18 cellular contexts compared by ENCODE assay signal in genomic region chr11:69121621-69122336, GRCh38. TPM values are rescaled to one million over a fixed set of nuclear protein-coding genes. Genes with fewer than 3 reads are reported as not detected.
DNase-seq lines count a peak whose midpoint lies in the region; ATAC-seq and TF ChIP-seq lines count a peak whose summit lies in the region.
"Had no signal": no experiment of that assay in that cellular context is flagged by ENCODE, and none has a peak within 500 bp of the region (broad histone marks: within the 10 kb centered on the region; RNA-seq: fewer than 3 reads in every experiment).

No MANE protein-coding gene starts in this region.

- peak overlapping the region; percentile 93 for H3K27ac Mint-ChIP-seq in Calu3 (ENCODE audit: unreplicated experiment)
- peak overlapping the region in 9 of 10 donors; percentile 32 to 94 (median 86) for H3K27ac Mint-ChIP-seq in naive thymus-derived CD8-positive, alpha-beta T cell
- H3K27ac Mint-ChIP-seq: activated T-cell treated with anti-CD3 and anti-CD28 coated beads, Interleukin-2, amount 50 U/mL, for 72 hours had no signal

- H3K4me1 ChIP-seq in BLaER1: peaks cover 41% of the 10 kb centered on the region
- peaks cover 33% of the 10 kb centered on the region for H3K4me1 ChIP-seq in mammary epithelial cell (ENCODE audit: insufficient read depth, low read length)

- in situ Hi-C loops in mammary epithelial cell (cut with MboI; ENCODE audit: low sequenced_read_pairs in 2 of 2): loop anchor here in 1 of 2 donors (10.0 to 25.0 kb wide), 2 partner anchors 163 to 316 kb away; no protein-coding TSS in a partner anchor

- H4K20me1 ChIP-seq in BLaER1 (peaks cover 31% of the 10 kb centered on the region; the same call in 1 of the 2 replicates), mammary epithelial cell (ENCODE audit: insufficient read depth, low read length) (no peaks in the 10 kb centered on the region)

- no peaks in the 10 kb centered on the region for H3K79me2 ChIP-seq in mammary epithelial cell (ENCODE audit: insufficient read depth, low read length)

- H3K4me2 ChIP-seq in BLaER1 (peak overlapping the region; percentile 55), mammary epithelial cell (ENCODE audit: insufficient read depth, low read depth, low read length) (no peak overlapping the region)

- DNase-seq in Calu3 (no peak), mammary epithelial cell (no peak), epidermal melanocyte (ENCODE audit: insufficient read length, low spot score) (no peak), caudate nucleus (lab: John Stamatoyannopoulos, UW) (no peak), HEK293T (ENCODE audit: extremely low spot score) (no peak)
- no peak for DNase-seq in naive thymus-derived CD8-positive, alpha-beta T cell
- DNase-seq: activated CD4-positive, alpha-beta T cell treated with anti-CD3 and anti-CD28 coated beads, Interleukin-2, amount 10 ng/mL, durations not matched to agents 24 days and 14 days; C1 segment of cervical spinal cord; EL; Karpas-422; NCI-H1694; psoas muscle; stimulated activated CD4-positive, alpha-beta T cell treated with anti-CD3 and anti-CD28 coated beads, Interleukin-15, amount 100 ng/mL, for 24 hours had no signal

- H3K27ac ChIP-seq in BLaER1: no peak overlapping the region
- H3K27ac ChIP-seq in mammary epithelial cell (ENCODE audit: insufficient read depth, low read depth, low read length): peak overlapping the region; percentile 53
- H3K27ac ChIP-seq in caudate nucleus (ENCODE audit: low read depth, low read length): no peak overlapping the region
- H3K27ac ChIP-seq: psoas muscle had no signal

- 96% methylated on average over 10 of the region's 20 CpGs for WGBS in mammary epithelial cell (ENCODE audit: low coverage, missing lambda C conversion rate)

- no TSS peak for BruUV-seq in Calu3 (replicated peaks; lab: Mats Ljungman, UMichigan)
- no TSS peak for BruUV-seq in mammary epithelial cell (replicated peaks; lab: Mats Ljungman, UMichigan)

- H2AFZ ChIP-seq in mammary epithelial cell (ENCODE audit: low read depth, low read length): no peak overlapping the region

- H3K9ac ChIP-seq in BLaER1: no peak overlapping the region
- no peak overlapping the region for H3K9ac ChIP-seq in mammary epithelial cell (ENCODE audit: insufficient read depth, low read length)

- intact Hi-C loops in Calu3 (cut with micrococcal nuclease; ENCODE audit: unreplicated experiment): no loop called here
- intact Hi-C loops in mammary epithelial cell (cut with micrococcal nuclease): loop anchor here (5.0 kb wide), 1 partner anchor 231 kb away; no protein-coding TSS in a partner anchor

- H3K9me3 ChIP-seq in BLaER1 (peaks cover 5% of the 10 kb centered on the region; the same call in 1 of the 2 replicates), mammary epithelial cell (replicated peaks; ENCODE audit: insufficient read depth, low read length) (peaks cover 2% of the 10 kb centered on the region)
- H3K9me3 ChIP-seq: psoas muscle had no signal

- H3K27me3 ChIP-seq in BLaER1: no peaks in the 10 kb centered on the region
- H3K27me3 ChIP-seq in mammary epithelial cell (ENCODE audit: insufficient read depth, low read length): no peaks in the 10 kb centered on the region

- no peak for ATAC-seq in naive thymus-derived CD8-positive, alpha-beta T cell
- ATAC-seq in HG03342 (IDR thresholded peaks at IDR 0.05; ENCODE audit: unreplicated experiment): no peak

- H3K4me3 ChIP-seq in BLaER1 (no peak overlapping the region), mammary epithelial cell (replicated peaks in 1 of 3; ENCODE audit: insufficient read depth in 1 of 3, low read depth in 2 of 3, low read length in 3 of 3) (no peak overlapping the region)
- H3K4me3 ChIP-seq: psoas muscle had no signal

- CTCF ChIA-PET in Calu3 (lab: Charles Lee): interaction anchor here (1.4 kb wide), 1 partner anchor 176 kb away, joined by 4 read pairs; no protein-coding TSS in a partner anchor
- CTCF ChIA-PET in mammary epithelial cell (lab: Charles Lee; ENCODE audit: low non-redundant PET): no interaction called here
- CTCF ChIA-PET in HEK293T (lab: Yijun Ruan, JAX): interaction anchor here (0.6 kb wide), 1 partner anchor 10 kb away, joined by 3 read pairs; no protein-coding TSS in a partner anchor

- TF ChIP-seq CTCF in Calu3 (IDR thresholded peaks at IDR 0.05; ENCODE audit: unreplicated experiment): no peak
- no peak for TF ChIP-seq CTCF in mammary epithelial cell (conservative IDR thresholded peaks at IDR 0.05 in 1 of 2, IDR thresholded peaks at IDR 0.05 in 1 of 2; ENCODE audit: extremely low read depth in 1 of 2, insufficient read depth in 1 of 2, low read depth in 1 of 2, low read length in 2 of 2)

- H3K4me1 Mint-ChIP-seq in Calu3 (ENCODE audit: low read depth, unreplicated experiment): peaks cover 21% of the 10 kb centered on the region
- peaks cover 25 to 49% (median 39%) of the 10 kb centered on the region in 4 donors for H3K4me1 Mint-ChIP-seq in naive thymus-derived CD8-positive, alpha-beta T cell

- H3K9me3 Mint-ChIP-seq in Calu3 (ENCODE audit: low read depth, unreplicated experiment): no peaks in the 10 kb centered on the region
- H3K9me3 Mint-ChIP-seq in naive thymus-derived CD8-positive, alpha-beta T cell: no peaks in the 10 kb centered on the region
- H3K9me3 Mint-ChIP-seq: activated T-cell treated with anti-CD3 and anti-CD28 coated beads, Interleukin-2, amount 50 U/mL, for 72 hours had no signal

- H3K36me3 ChIP-seq in BLaER1 (no peaks in the 10 kb centered on the region), mammary epithelial cell (ENCODE audit: insufficient read depth, low read length) (no peaks in the 10 kb centered on the region)

- dilution Hi-C loops in mammary epithelial cell (cut with HindIII; ENCODE audit: low sequenced_read_pairs): loop anchor here (25.0 kb wide), 1 partner anchor 166 kb away; the partner anchor contains the start of gene MYEOV

- no peaks in the 10 kb centered on the region for H3K27me3 Mint-ChIP-seq in Calu3 (ENCODE audit: unreplicated experiment)
- no peaks in the 10 kb centered on the region for H3K27me3 Mint-ChIP-seq in naive thymus-derived CD8-positive, alpha-beta T cell
- H3K27me3 Mint-ChIP-seq: activated CD4-positive, alpha-beta T cell treated with anti-CD3 and anti-CD28 coated beads, Interleukin-2, amount 10 ng/mL, durations not matched to agents 24 days and 14 days had no signal

- H3K36me3 Mint-ChIP-seq in Calu3 (ENCODE audit: insufficient read depth, unreplicated experiment): peaks cover 16% of the 10 kb centered on the region
- H3K36me3 Mint-ChIP-seq in naive thymus-derived CD8-positive, alpha-beta T cell: peaks cover 0 to 4% (median 0%) of the 10 kb centered on the region in 3 donors

- H3K4me3 Mint-ChIP-seq in Calu3 (ENCODE audit: low read depth, unreplicated experiment): no peak overlapping the region
- peak overlapping the region in 6 of 10 donors; percentile 6 to 83 (median 70) for H3K4me3 Mint-ChIP-seq in naive thymus-derived CD8-positive, alpha-beta T cell

- POLR2A ChIA-PET in naive thymus-derived CD8-positive, alpha-beta T cell (lab: Charles Lee): no interaction called here
- POLR2A ChIA-PET in HEK293T (lab: Yijun Ruan, JAX): no interaction called here

TF ChIP-seq in HEK293T, 16 proteins besides CTCF, POLR2A, EP300 and RAD21:
- no peak for TF ChIP-seq ARNT (IDR thresholded peaks at IDR 0.05)
- no peak for TF ChIP-seq ZNF384 (IDR thresholded peaks at IDR 0.05)
- no peak for TF ChIP-seq BHLHE40 (IDR thresholded peaks at IDR 0.05; ENCODE audit: borderline replicate concordance)
- no peak for TF ChIP-seq SUZ12 (IDR thresholded peaks at IDR 0.05)

RNA-seq across cellular contexts. Expression of gene SMIM38, which starts 34.0 kb away (rescaled TPM):
- total RNA-seq in Calu3 (2022) (0.33 TPM in 1 of 2 replicates, not detected in the other), mammary epithelial cell (under 1 TPM in 1 of 2 donors, not detected in 1; 0.50 TPM)
- polyA plus RNA-seq in mammary epithelial cell: not detected
- not detected for polyA minus RNA-seq in mammary epithelial cell
- under 1 TPM; 0.36 to 0.49 TPM for total RNA-seq in naive thymus-derived CD8-positive, alpha-beta T cell
- under 1 TPM in 1 of 3 donors, not detected in 2; 0.11 TPM for polyA plus RNA-seq in naive thymus-derived CD8-positive, alpha-beta T cell
- total RNA-seq: astrocyte, dermis microvascular lymphatic vessel endothelial cell had no signal
